In genomic region chr9:65674991-65675390, GRCh38 we compare ENCODE assay signal across 7 cellular contexts. TPM values are rescaled to one million over a fixed set of nuclear protein-coding genes. Genes with fewer than 3 reads are reported as not detected.
DNase-seq lines count a peak whose midpoint lies in the region; ATAC-seq, FAIRE-seq and TF ChIP-seq lines count a peak whose summit lies in the region.
"Not testable (repeated sequence)": the region's sequence is repeated elsewhere in the genome, so short reads cannot be mapped to it uniquely, and the experiment has no call there.

No MANE protein-coding gene starts in this region.

- TF ChIP-seq CTCF in HFFc6 (IDR thresholded peaks at IDR 0.05); chondrocyte (IDR thresholded peaks at IDR 0.05); kidney (IDR thresholded peaks at IDR 0.05; ENCODE audit: borderline replicate concordance, extremely low read depth, insufficient read depth); natural killer cell (IDR thresholded peaks at IDR 0.05): not testable (repeated sequence)

- FAIRE-seq in kidney (lab: Jason Lieb, UNC) = not testable (repeated sequence)

- H3K4me3 Mint-ChIP-seq in HFFc6 (peak overlapping the region; percentile 73), chondrocyte (ENCODE audit: unreplicated experiment) (peak overlapping the region; percentile 70), natural killer cell (peak overlapping the region; percentile 77)
- peak overlapping the region; percentile 56 for H3K4me3 Mint-ChIP-seq in activated CD4-positive, alpha-beta memory T cell treated with anti-CD3 and anti-CD28 coated beads, Interleukin-2, amount 10 ng/mL, durations not matched to agents 7 days and 5 days
- H3K4me3 Mint-ChIP-seq in activated naive CD4-positive, alpha-beta T cell treated with anti-CD3 and anti-CD28 coated beads, Interleukin-2, amount 10 ng/mL, durations not matched to agents 7 days and 5 days = peak overlapping the region; percentile 55

- CTCF ChIA-PET in activated CD4-positive, alpha-beta memory T cell treated with anti-CD3 and anti-CD28 coated beads, Interleukin-2, amount 10 ng/mL, durations not matched to agents 7 days and 5 days (lab: Charles Lee); activated naive CD4-positive, alpha-beta T cell treated with anti-CD3 and anti-CD28 coated beads, Interleukin-2, amount 10 ng/mL, durations not matched to agents 7 days and 5 days (lab: Charles Lee): not testable (repeated sequence)

- H3K4me3 ChIP-seq in kidney (ENCODE audit: low read length in 2 of 2) = not testable (repeated sequence)

- not testable (repeated sequence) for ATAC-seq in natural killer cell

- not testable (repeated sequence) for H3K9me3 ChIP-seq in kidney (ENCODE audit: control insufficient read depth in 1 of 2, low read length in 2 of 2)

- H3K4me1 ChIP-seq in kidney (ENCODE audit: control insufficient read depth in 1 of 2, insufficient read depth in 1 of 2, low read depth in 1 of 2, low read length in 2 of 2) = not testable (repeated sequence)

- H3K27me3 Mint-ChIP-seq in HFFc6 (ENCODE audit: insufficient read depth); activated CD4-positive, alpha-beta memory T cell treated with anti-CD3 and anti-CD28 coated beads, Interleukin-2, amount 10 ng/mL, durations not matched to agents 7 days and 5 days; activated naive CD4-positive, alpha-beta T cell treated with anti-CD3 and anti-CD28 coated beads, Interleukin-2, amount 10 ng/mL, durations not matched to agents 7 days and 5 days; chondrocyte (ENCODE audit: low read depth); natural killer cell (ENCODE audit: low read depth in 2 of 2): not testable (repeated sequence)

- not testable (repeated sequence) for DNase-seq in HFFc6; activated CD4-positive, alpha-beta memory T cell treated with anti-CD3 and anti-CD28 coated beads, Interleukin-2, amount 10 ng/mL, durations not matched to agents 7 days and 5 days; activated naive CD4-positive, alpha-beta T cell treated with anti-CD3 and anti-CD28 coated beads, Interleukin-2, amount 10 ng/mL, durations not matched to agents 7 days and 5 days; chondrocyte (ENCODE audit: low spot score); natural killer cell
- peak; percentile 54 for DNase-seq in kidney
- DNase-seq in stimulated activated CD8-positive, alpha-beta memory T cell treated with anti-CD3 and anti-CD28 coated beads, Interleukin-4, amount 100 ng/mL, for 48 hours = peak; percentile 24

- H3K36me3 Mint-ChIP-seq in HFFc6 (ENCODE audit: low read depth); activated CD4-positive, alpha-beta memory T cell treated with anti-CD3 and anti-CD28 coated beads, Interleukin-2, amount 10 ng/mL, durations not matched to agents 7 days and 5 days (ENCODE audit: low read depth); activated naive CD4-positive, alpha-beta T cell treated with anti-CD3 and anti-CD28 coated beads, Interleukin-2, amount 10 ng/mL, durations not matched to agents 7 days and 5 days; chondrocyte (ENCODE audit: low read depth); natural killer cell: not testable (repeated sequence)

- intact Hi-C loops in kidney (cut with DNase I); natural killer cell (cut with micrococcal nuclease): not testable (repeated sequence)

- POLR2A ChIA-PET in activated CD4-positive, alpha-beta memory T cell treated with anti-CD3 and anti-CD28 coated beads, Interleukin-2, amount 10 ng/mL, durations not matched to agents 7 days and 5 days (lab: Charles Lee) = not testable (repeated sequence)

- H3K36me3 ChIP-seq in kidney (ENCODE audit: control insufficient read depth in 1 of 2, insufficient read depth in 2 of 2, low read length in 2 of 2) = not testable (repeated sequence)

- not testable (repeated sequence) for H3K27ac ChIP-seq in kidney (ENCODE audit: low read depth in 2 of 2, low read length in 2 of 2)

- not testable (repeated sequence) for H3K9me3 Mint-ChIP-seq in HFFc6; activated CD4-positive, alpha-beta memory T cell treated with anti-CD3 and anti-CD28 coated beads, Interleukin-2, amount 10 ng/mL, durations not matched to agents 7 days and 5 days; activated naive CD4-positive, alpha-beta T cell treated with anti-CD3 and anti-CD28 coated beads, Interleukin-2, amount 10 ng/mL, durations not matched to agents 7 days and 5 days; chondrocyte (ENCODE audit: low read depth); natural killer cell

- not testable (repeated sequence) for H3K27ac Mint-ChIP-seq in HFFc6; activated naive CD4-positive, alpha-beta T cell treated with anti-CD3 and anti-CD28 coated beads, Interleukin-2, amount 10 ng/mL, durations not matched to agents 7 days and 5 days; chondrocyte (ENCODE audit: unreplicated experiment)
- H3K27ac Mint-ChIP-seq in activated CD4-positive, alpha-beta memory T cell treated with anti-CD3 and anti-CD28 coated beads, Interleukin-2, amount 10 ng/mL, durations not matched to agents 7 days and 5 days = peak overlapping the region; percentile 16
- peak overlapping the region in 1 of 2 donors; percentile 47 for H3K27ac Mint-ChIP-seq in natural killer cell

- peaks cover 11% of the 10 kb centered on the region for H3K4me1 Mint-ChIP-seq in HFFc6 (ENCODE audit: low read depth)
- not testable (repeated sequence) for H3K4me1 Mint-ChIP-seq in activated CD4-positive, alpha-beta memory T cell treated with anti-CD3 and anti-CD28 coated beads, Interleukin-2, amount 10 ng/mL, durations not matched to agents 7 days and 5 days; activated naive CD4-positive, alpha-beta T cell treated with anti-CD3 and anti-CD28 coated beads, Interleukin-2, amount 10 ng/mL, durations not matched to agents 7 days and 5 days; chondrocyte (ENCODE audit: low read depth); natural killer cell

- not testable (repeated sequence) for H3K9ac ChIP-seq in kidney (ENCODE audit: low read length in 2 of 2)

RNA-seq across cellular contexts. Expression of gene ZNG1E, which starts 0.7 kb away (rescaled TPM):
- total RNA-seq in HFFc6 (2021; fragmentation: NEBNext Ultra II Directional; extraction: Animal tissue kit (Norgen Biotek cat#: 25700)) = 10 to 100 TPM; 22.3 to 29.9 (median 24.2) TPM
- total RNA-seq in activated CD4-positive, alpha-beta memory T cell treated with anti-CD3 and anti-CD28 coated beads, Interleukin-2, amount 10 ng/mL, durations not matched to agents 7 days and 5 days = 10 to 100 TPM; 30.6 to 30.7 TPM
- total RNA-seq in chondrocyte = 26.4 to 32.9 TPM (median 31.8 TPM) in 3 replicates
- 45.8 TPM for total RNA-seq in kidney
- 52.7 TPM for polyA plus RNA-seq in kidney (ENCODE audit: insufficient read depth, low read depth, low replicate concordance)
- total RNA-seq in natural killer cell = 10 to 100 TPM; 19.8 to 35.3 (median 26.7) TPM
